1 cellular context compared by ENCODE assay signal in the genomic region with DNA sequence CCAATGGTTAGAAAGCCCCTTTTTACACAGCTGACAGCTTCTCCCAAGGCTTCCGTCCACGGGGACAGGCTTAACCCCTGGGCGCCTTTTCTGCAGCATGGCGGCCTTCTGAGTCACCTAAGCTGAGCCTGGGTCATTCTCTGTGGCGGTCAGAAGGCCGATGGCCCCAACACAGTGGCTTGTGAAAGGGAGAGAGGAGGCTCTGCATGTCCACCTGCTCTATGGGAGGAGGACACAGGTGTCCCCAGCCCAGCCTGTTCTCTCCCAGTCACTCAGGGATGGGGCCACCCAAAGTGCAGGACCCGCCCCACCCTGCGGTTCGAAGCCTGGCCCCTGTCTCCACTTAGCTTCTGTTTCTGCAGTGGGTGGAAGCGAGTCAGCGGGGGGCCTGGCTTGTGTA.
TF ChIP-seq lines count a peak whose summit lies in the region.

No MANE protein-coding gene starts in this region.

TF ChIP-seq in K562, 482 proteins besides CTCF, POLR2A, EP300 and RAD21:
- peak; percentile 31; the same call in 1 of the 2 replicates for TF ChIP-seq FOSL1 (tag; conservative IDR thresholded peaks at IDR 0.05)
- TF ChIP-seq, protein P1, sequence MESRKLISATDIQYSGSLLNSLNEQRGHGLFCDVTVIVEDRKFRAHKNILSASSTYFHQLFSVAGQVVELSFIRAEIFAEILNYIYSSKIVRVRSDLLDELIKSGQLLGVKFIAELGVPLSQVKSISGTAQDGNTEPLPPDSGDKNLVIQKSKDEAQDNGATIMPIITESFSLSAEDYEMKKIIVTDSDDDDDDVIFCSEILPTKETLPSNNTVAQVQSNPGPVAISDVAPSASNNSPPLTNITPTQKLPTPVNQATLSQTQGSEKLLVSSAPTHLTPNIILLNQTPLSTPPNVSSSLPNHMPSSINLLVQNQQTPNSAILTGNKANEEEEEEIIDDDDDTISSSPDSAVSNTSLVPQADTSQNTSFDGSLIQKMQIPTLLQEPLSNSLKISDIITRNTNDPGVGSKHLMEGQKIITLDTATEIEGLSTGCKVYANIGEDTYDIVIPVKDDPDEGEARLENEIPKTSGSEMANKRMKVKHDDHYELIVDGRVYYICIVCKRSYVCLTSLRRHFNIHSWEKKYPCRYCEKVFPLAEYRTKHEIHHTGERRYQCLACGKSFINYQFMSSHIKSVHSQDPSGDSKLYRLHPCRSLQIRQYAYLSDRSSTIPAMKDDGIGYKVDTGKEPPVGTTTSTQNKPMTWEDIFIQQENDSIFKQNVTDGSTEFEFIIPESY (CRISPR knock-in tag; IDR thresholded peaks at IDR 0.05): peak; percentile 98
- no peak for TF ChIP-seq TEAD1 (CRISPR knock-in tag; IDR thresholded peaks at IDR 0.05)
- peak in 1 of 3 experiments; percentile 47 for TF ChIP-seq YY1 (IDR thresholded peaks at IDR 0.05; ENCODE audit: borderline replicate concordance in 1 of 3, control insufficient read depth in 1 of 3, extremely low read depth in 1 of 3, insufficient read depth in 3 of 3, insufficient read length in 1 of 3, insufficient replicate concordance in 2 of 3, low read depth in 1 of 3, low read length in 2 of 3)
